1 cellular context compared by ENCODE assay signal in the genomic region with DNA sequence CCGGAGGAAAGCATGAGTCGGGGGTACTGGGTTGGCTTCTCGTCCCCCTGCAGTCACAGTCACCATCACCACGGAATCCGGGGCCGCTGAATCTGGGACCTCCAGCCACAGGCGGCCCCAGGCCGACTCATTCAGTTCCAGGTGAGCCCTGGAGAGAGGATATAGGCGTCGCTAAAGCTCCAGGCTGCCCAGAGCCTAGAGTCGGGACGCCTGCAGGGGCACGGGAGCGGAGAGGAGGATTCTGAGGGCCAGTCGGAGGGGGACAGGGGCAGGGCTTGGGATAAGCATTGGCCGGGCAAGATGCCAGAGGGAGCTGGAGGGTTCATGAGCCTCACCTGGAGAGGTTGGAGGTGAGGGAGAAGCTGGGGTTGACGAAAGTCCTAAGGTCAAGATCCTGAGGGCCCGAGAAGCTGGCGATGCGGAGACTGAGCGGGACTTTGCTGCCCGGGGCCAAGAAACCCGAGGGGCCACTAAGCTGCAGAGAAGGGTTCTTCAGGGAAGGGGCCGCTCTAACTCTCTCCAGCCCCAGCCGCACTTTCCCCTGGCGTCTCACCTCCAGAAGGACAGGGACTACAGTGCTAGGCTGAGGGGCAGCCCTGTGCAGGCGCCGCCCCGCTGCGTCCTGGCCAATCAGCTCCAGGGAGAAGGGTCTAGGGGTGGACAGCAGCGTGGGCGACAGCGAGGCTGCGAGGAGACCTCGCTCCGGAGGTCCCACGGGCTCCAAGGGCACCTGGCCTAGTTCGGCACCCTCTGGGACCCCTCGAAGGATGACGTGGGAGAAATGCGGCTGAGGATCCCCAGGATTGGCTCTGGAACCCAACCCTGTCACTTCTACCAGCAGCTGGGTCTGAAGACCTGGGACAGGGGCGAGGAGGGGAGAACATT.
A peak's percentile ranks its signal among the peaks of the same experiment; 100 is the strongest.
TF ChIP-seq lines count a peak whose summit lies in the region.

No MANE protein-coding gene starts in this region.

TF ChIP-seq in GM23338, 12 proteins besides CTCF, POLR2A, EP300 and RAD21:
- TF ChIP-seq STAT1 (IDR thresholded peaks at IDR 0.05; ENCODE audit: unreplicated experiment) = no peak
- TF ChIP-seq POLR2AphosphoS5 (IDR thresholded peaks at IDR 0.05; ENCODE audit: low read depth) = peak; percentile 51
- no peak for TF ChIP-seq ZNF114 (CRISPR knock-in tag; IDR thresholded peaks at IDR 0.05)
